ENCODE assay signal across 12 cellular contexts in the genomic region with DNA sequence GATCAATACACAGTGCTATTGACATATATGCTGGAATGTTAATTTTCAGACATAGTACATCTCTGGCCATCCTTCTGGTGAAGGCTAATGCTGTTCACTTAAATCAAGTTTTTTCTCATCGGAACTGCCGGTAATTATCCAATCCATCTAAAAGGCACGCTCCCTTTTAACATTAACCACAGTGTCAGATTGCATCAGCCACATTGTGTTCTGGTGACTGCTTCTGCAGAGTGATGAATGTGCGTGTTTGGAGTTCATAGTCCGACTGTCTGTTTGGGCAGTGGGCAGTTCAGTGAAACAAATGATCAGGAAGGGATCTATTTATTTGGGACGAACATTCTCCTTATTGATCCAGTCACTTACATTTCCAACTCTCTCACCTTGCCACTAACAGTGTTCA. TPM values are rescaled to one million over a fixed set of nuclear protein-coding genes. Genes with fewer than 3 reads are reported as not detected.
A peak's percentile ranks its signal among the peaks of the same experiment; 100 is the strongest.
DNase-seq lines count a peak whose midpoint lies in the region; TF ChIP-seq lines count a peak whose summit lies in the region.
"Had no signal": no experiment of that assay in that cellular context is flagged by ENCODE, and none has a peak within 500 bp of the region (broad histone marks: within the 10 kb centered on the region; RNA-seq: fewer than 3 reads in every experiment).

No MANE protein-coding gene starts in this region.

- H2AFZ ChIP-seq in hepatocyte: peak overlapping the region; percentile 12

- peak; percentile 65 for DNase-seq in NCI-H2107 treated with DMSO at 0.1 percent for 48 hours (lab: John Stamatoyannopoulos, UW; ENCODE audit: unreplicated experiment)
- DNase-seq in NCI-H2107 (lab: John Stamatoyannopoulos, UW): no peak
- DNase-seq in RPMI7951 (ENCODE audit: low read depth): peak; percentile 5
- DNase-seq in hepatocyte (ENCODE audit: low spot score): peak; percentile 65
- DNase-seq in skeletal muscle cell (ENCODE audit: low read depth): peak; percentile 13
- DNase-seq in T-helper 2 cell: no peak
- no peak for DNase-seq in activated naive CD4-positive, alpha-beta T cell treated with anti-CD3 and anti-CD28 coated beads, Interleukin-2, amount 10 ng/mL, durations not matched to agents 7 days and 5 days
- DNase-seq in tibial artery: no peak
- DNase-seq: activated T-cell treated with anti-CD3 and anti-CD28 coated beads, Interleukin-2, amount 50 U/mL, for 4 hours; foreskin melanocyte; GOT3; MG63 had no signal

- H3K27me3 ChIP-seq in hepatocyte (no peaks in the 10 kb centered on the region), tibial artery (no peaks in the 10 kb centered on the region)

- CTCF ChIA-PET in activated naive CD4-positive, alpha-beta T cell treated with anti-CD3 and anti-CD28 coated beads, Interleukin-2, amount 10 ng/mL, durations not matched to agents 7 days and 5 days (lab: Charles Lee): interaction anchor here (0.6 kb wide), 1 partner anchor 165 kb away, joined by 3 read pairs; no protein-coding TSS in a partner anchor

- no peak for TF ChIP-seq CTCF in hepatocyte (IDR thresholded peaks at IDR 0.05; ENCODE audit: poor library complexity)
- TF ChIP-seq CTCF in tibial artery (IDR thresholded peaks at IDR 0.05): no peak

- no peaks in the 10 kb centered on the region for H4K20me1 ChIP-seq in hepatocyte (ENCODE audit: insufficient read depth, poor library complexity, severe bottlenecking)

- H3K36me3 ChIP-seq in hepatocyte (replicated peaks; ENCODE audit: insufficient read depth, low read depth) (no peaks in the 10 kb centered on the region), tibial artery (no peaks in the 10 kb centered on the region)
- H3K36me3 ChIP-seq: MG63 had no signal

- H3K9me3 ChIP-seq in hepatocyte (ENCODE audit: low read depth) (no peaks in the 10 kb centered on the region), tibial artery (no peaks in the 10 kb centered on the region)
- H3K9me3 ChIP-seq: MG63 had no signal

- no peak overlapping the region for H3K27ac Mint-ChIP-seq in activated naive CD4-positive, alpha-beta T cell treated with anti-CD3 and anti-CD28 coated beads, Interleukin-2, amount 10 ng/mL, durations not matched to agents 7 days and 5 days

- H3K4me3 ChIP-seq in hepatocyte (no peak overlapping the region), skeletal muscle cell (ENCODE audit: low read depth, low read length) (no peak overlapping the region), tibial artery (no peak overlapping the region)
- H3K4me3 ChIP-seq: MG63 had no signal

- no peaks in the 10 kb centered on the region for H3K9me3 Mint-ChIP-seq in activated naive CD4-positive, alpha-beta T cell treated with anti-CD3 and anti-CD28 coated beads, Interleukin-2, amount 10 ng/mL, durations not matched to agents 7 days and 5 days
- H3K9me3 Mint-ChIP-seq: activated T-cell treated with anti-CD3 and anti-CD28 coated beads, Interleukin-2, amount 50 U/mL, for 4 hours had no signal

- H3K27me3 Mint-ChIP-seq in activated naive CD4-positive, alpha-beta T cell treated with anti-CD3 and anti-CD28 coated beads, Interleukin-2, amount 10 ng/mL, durations not matched to agents 7 days and 5 days: peaks cover 30% of the 10 kb centered on the region

- no peak overlapping the region for H3K4me3 Mint-ChIP-seq in activated naive CD4-positive, alpha-beta T cell treated with anti-CD3 and anti-CD28 coated beads, Interleukin-2, amount 10 ng/mL, durations not matched to agents 7 days and 5 days
- H3K4me3 Mint-ChIP-seq: activated T-cell treated with anti-CD3 and anti-CD28 coated beads, Interleukin-2, amount 50 U/mL, for 4 hours had no signal

- intact Hi-C loops in tibial artery (cut with DNase I; ENCODE audit: low total_unique reads): no loop called here

- H3K36me3 Mint-ChIP-seq in activated naive CD4-positive, alpha-beta T cell treated with anti-CD3 and anti-CD28 coated beads, Interleukin-2, amount 10 ng/mL, durations not matched to agents 7 days and 5 days: no peaks in the 10 kb centered on the region

- H3K4me2 ChIP-seq in hepatocyte: peak overlapping the region; percentile 39

- 32% methylated on average over 6 of the region's 6 CpGs for WGBS in hepatocyte (ENCODE audit: low lambda C conversion rate, missing lambda C conversion rate)

- H3K27ac ChIP-seq in hepatocyte (peak overlapping the region; percentile 82), tibial artery (no peak overlapping the region)

- H3K9me2 ChIP-seq in hepatocyte (replicated peaks; ENCODE audit: insufficient read depth): no peaks in the 10 kb centered on the region

- H3K4me1 ChIP-seq in hepatocyte (ENCODE audit: insufficient read depth) (peaks cover 23% of the 10 kb centered on the region), tibial artery (peaks cover 0 to 79% (median 18%) of the 10 kb centered on the region in 4 donors)

- no peaks in the 10 kb centered on the region for H3K4me1 Mint-ChIP-seq in activated naive CD4-positive, alpha-beta T cell treated with anti-CD3 and anti-CD28 coated beads, Interleukin-2, amount 10 ng/mL, durations not matched to agents 7 days and 5 days

- H3K79me2 ChIP-seq in hepatocyte: no peaks in the 10 kb centered on the region

RNA-seq across cellular contexts. Expression of a gene that starts 49.5 kb away (rescaled TPM):
- total RNA-seq in RPMI7951 (2014; rRNA removed; shearing (Covaris generic)): 0.49 and 0.60 TPM in 2 replicates
- total RNA-seq in hepatocyte: 2.1 and 3.4 TPM in 2 replicates
- 2.2 and 2.5 TPM in 2 replicates for polyA plus RNA-seq in hepatocyte

Comparison
In these comparisons a context has a peak if more than half of its experiments do, and no peak if none do; other contexts are left out.
1. DNase-seq: peak in NCI-H2107 treated with DMSO at 0.1 percent for 48 hours (single experiment), RPMI7951 (single experiment), hepatocyte (single experiment) and skeletal muscle cell (single experiment); none in NCI-H2107 (single experiment), T-helper 2 cell (0 of 5), activated naive CD4-positive, alpha-beta T cell treated with anti-CD3 and anti-CD28 coated beads, Interleukin-2, amount 10 ng/mL, durations not matched to agents 7 days and 5 days (single experiment) and tibial artery (0 of 2).